ENCODE assay signal across 26 cellular contexts in genomic region chr5:120386981-120387380, GRCh38.
A peak's percentile ranks its signal among the peaks of the same experiment; 100 is the strongest.
DNase-seq lines count a peak whose midpoint lies in the region; ATAC-seq and TF ChIP-seq lines count a peak whose summit lies in the region.
"Had no signal": no experiment of that assay in that cellular context is flagged by ENCODE, and none has a peak within 500 bp of the region (broad histone marks: within the 10 kb centered on the region; RNA-seq: fewer than 3 reads in every experiment).

No MANE protein-coding gene starts in this region.

- TF ChIP-seq POLR2A in stomach (IDR thresholded peaks at IDR 0.05) = no peak

- no peaks in the 10 kb centered on the region for H3K27me3 ChIP-seq in AG04450 (ENCODE audit: control insufficient read depth, insufficient read depth, low read length)
- no peaks in the 10 kb centered on the region for H3K27me3 ChIP-seq in stomach
- H3K27me3 ChIP-seq in CD8-positive, alpha-beta T cell (ENCODE audit: insufficient read depth, low read length) = no peaks in the 10 kb centered on the region
- H3K27me3 ChIP-seq: right atrium auricular region had no signal

- H3K4me1 Mint-ChIP-seq in CD8-positive, alpha-beta T cell (ENCODE audit: low read depth) = no peaks in the 10 kb centered on the region
- peaks cover 3% of the 10 kb centered on the region for H3K4me1 Mint-ChIP-seq in activated T-cell treated with anti-CD3 and anti-CD28 coated beads, Interleukin-2, amount 50 U/mL, for 4 hours (ENCODE audit: low read depth)
- H3K4me1 Mint-ChIP-seq: CD4-positive, alpha-beta memory T cell had no signal

- peaks cover 0 to 5% (median 0%) of the 10 kb centered on the region in 4 donors for H3K4me1 ChIP-seq in stomach
- H3K4me1 ChIP-seq in CD8-positive, alpha-beta T cell (ENCODE audit: insufficient read depth, low read length) = no peaks in the 10 kb centered on the region
- H3K4me1 ChIP-seq: A549, right atrium auricular region had no signal

- H3K27me3 Mint-ChIP-seq in CD8-positive, alpha-beta T cell (ENCODE audit: low read depth) = no peaks in the 10 kb centered on the region
- no peaks in the 10 kb centered on the region for H3K27me3 Mint-ChIP-seq in activated T-cell treated with anti-CD3 and anti-CD28 coated beads, Interleukin-2, amount 50 U/mL, for 4 hours (ENCODE audit: low read depth)
- H3K27me3 Mint-ChIP-seq: CD4-positive, alpha-beta memory T cell; type B pancreatic cell had no signal

- no peaks in the 10 kb centered on the region for H3K9me3 ChIP-seq in AG04450 (ENCODE audit: control insufficient read depth, insufficient read depth, low read length)
- no peaks in the 10 kb centered on the region for H3K9me3 ChIP-seq in stomach
- H3K9me3 ChIP-seq in CD8-positive, alpha-beta T cell (ENCODE audit: low read length) = no peaks in the 10 kb centered on the region
- H3K9me3 ChIP-seq: A549, right atrium auricular region had no signal

- no peak for ATAC-seq in CD8-positive, alpha-beta T cell
- no peak for ATAC-seq in activated T-cell treated with anti-CD3 and anti-CD28 coated beads, Interleukin-2, amount 50 U/mL, for 4 hours
- ATAC-seq: A549; activated naive CD4-positive, alpha-beta T cell treated with anti-CD3 and anti-CD28 coated beads, Interleukin-2, amount 50 U/mL, for 72 hours; GM12878; HepG2; Panc1 had no signal

- no peak overlapping the region for H3K27ac Mint-ChIP-seq in CD8-positive, alpha-beta T cell
- H3K27ac Mint-ChIP-seq: activated naive CD4-positive, alpha-beta T cell treated with anti-CD3 and anti-CD28 coated beads, Interleukin-2, amount 50 U/mL, for 72 hours; CD4-positive, alpha-beta memory T cell; type B pancreatic cell had no signal

- no peak for TF ChIP-seq EP300 in stomach (IDR thresholded peaks at IDR 0.05)

- TF ChIP-seq CTCF in AG04450 (IDR thresholded peaks at IDR 0.05; ENCODE audit: low read depth, low read length) = no peak
- TF ChIP-seq CTCF in fibroblast of mammary gland (conservative IDR thresholded peaks at IDR 0.05; ENCODE audit: control insufficient read depth, insufficient read depth, low read depth, low read length) = no peak
- TF ChIP-seq CTCF in stomach (IDR thresholded peaks at IDR 0.05) = no peak
- no peak for TF ChIP-seq CTCF in CD8-positive, alpha-beta T cell (IDR thresholded peaks at IDR 0.05)

- no peaks in the 10 kb centered on the region for H3K9me3 Mint-ChIP-seq in CD8-positive, alpha-beta T cell
- no peaks in the 10 kb centered on the region for H3K9me3 Mint-ChIP-seq in activated T-cell treated with anti-CD3 and anti-CD28 coated beads, Interleukin-2, amount 50 U/mL, for 4 hours
- H3K9me3 Mint-ChIP-seq: activated T-helper 2 cell treated with anti-CD3 and anti-CD28 coated beads, Interferon-gamma antibody, Interleukin-2, Interleukin-4, amounts not matched to agents 10 μg/mL and 5 μg/mL and 100 μg/mL, durations not matched to agents 14 hours and 24 hours and 36 hours; type B pancreatic cell had no signal

- H3K4me3 ChIP-seq in AG04450 (ENCODE audit: low read depth, low read length) (no peak overlapping the region), fibroblast of mammary gland (ENCODE audit: control insufficient read depth, low read depth, low read length) (no peak overlapping the region), stomach (no peak overlapping the region)
- H3K4me3 ChIP-seq in CD8-positive, alpha-beta T cell (ENCODE audit: low read depth, low read length) = no peak overlapping the region
- H3K4me3 ChIP-seq: A549, GM12878, right atrium auricular region had no signal

- no peaks in the 10 kb centered on the region for H3K36me3 Mint-ChIP-seq in CD8-positive, alpha-beta T cell
- H3K36me3 Mint-ChIP-seq in activated T-cell treated with anti-CD3 and anti-CD28 coated beads, Interleukin-2, amount 50 U/mL, for 4 hours (ENCODE audit: insufficient read depth) = no peaks in the 10 kb centered on the region
- H3K36me3 Mint-ChIP-seq: activated naive CD4-positive, alpha-beta T cell treated with anti-CD3 and anti-CD28 coated beads, Interleukin-2, amount 50 U/mL, for 72 hours; CD4-positive, alpha-beta memory T cell; type B pancreatic cell had no signal

- POLR2A ChIA-PET in AG04450 (lab: Yijun Ruan, JAX) = no interaction called here
- POLR2A ChIA-PET in CD8-positive, alpha-beta T cell (lab: Charles Lee) = no interaction called here

- no peak overlapping the region for H3K4me3 Mint-ChIP-seq in CD8-positive, alpha-beta T cell
- no peak overlapping the region for H3K4me3 Mint-ChIP-seq in activated T-cell treated with anti-CD3 and anti-CD28 coated beads, Interleukin-2, amount 50 U/mL, for 4 hours
- H3K4me3 Mint-ChIP-seq: CD4-positive, alpha-beta memory T cell; type B pancreatic cell had no signal

- H3K27ac ChIP-seq in AG04450 (ENCODE audit: low read depth, low read length) (peak overlapping the region; percentile 62), stomach (peak overlapping the region in 4 of 5 donors; percentile 13 to 59 (median 41))
- no peak overlapping the region for H3K27ac ChIP-seq in CD8-positive, alpha-beta T cell (ENCODE audit: low read depth, low read length)
- H3K27ac ChIP-seq: A549, VCaP had no signal

- CTCF ChIA-PET in AG04450 (lab: Charles Lee) = no interaction called here
- CTCF ChIA-PET in CD8-positive, alpha-beta T cell (lab: Charles Lee) = no interaction called here

- intact Hi-C loops in stomach (cut with DNase I; ENCODE audit: low total_unique reads) = no loop called here
- intact Hi-C loops in CD8-positive, alpha-beta T cell (cut with DNase I, micrococcal nuclease) = no loop called here

- no peak for DNase-seq in AG04450 (ENCODE audit: low read depth, low spot score)
- peak; percentile 44 for DNase-seq in LHCN-M2 (ENCODE audit: low read depth)
- peak; percentile 35 for DNase-seq in fibroblast of mammary gland (ENCODE audit: low read depth)
- no peak for DNase-seq in stomach
- no peak for DNase-seq in CD8-positive, alpha-beta T cell
- no peak for DNase-seq in activated T-cell treated with anti-CD3 and anti-CD28 coated beads, Interleukin-2, amount 50 U/mL, for 4 hours
- DNase-seq in DMS79 treated with DMSO at 0.1 percent for 48 hours (lab: John Stamatoyannopoulos, UW) = no peak
- no peak for DNase-seq in foreskin melanocyte
- DNase-seq: activated CD4-positive, alpha-beta T cell treated with anti-CD3 and anti-CD28 coated beads for 48 hours; CD4-positive, alpha-beta memory T cell; Kasumi-1; NCI-H146; NCI-H748 treated with DMSO at 0.1 percent for 48 hours; posterior cingulate gyrus; SHP77 treated with DMSO at 0.1 percent for 48 hours; stimulated activated CD4-positive, alpha-beta T cell treated with anti-CD3 and anti-CD28 coated beads, Interleukin-2, amount 100 ng/mL, for 48 hours; T-helper 9 cell had no signal

- no peaks in the 10 kb centered on the region for H3K36me3 ChIP-seq in stomach
- no peaks in the 10 kb centered on the region for H3K36me3 ChIP-seq in CD8-positive, alpha-beta T cell (ENCODE audit: insufficient read depth, low read length)
- H3K36me3 ChIP-seq: right atrium auricular region had no signal

Comparison
In these comparisons a context has a peak if more than half of its experiments do, and no peak if none do; other contexts are left out.
1. DNase-seq: peak in LHCN-M2 (single experiment) and fibroblast of mammary gland (single experiment); none in AG04450 (single experiment), stomach (single experiment), CD8-positive, alpha-beta T cell (0 of 7), activated T-cell treated with anti-CD3 and anti-CD28 coated beads, Interleukin-2, amount 50 U/mL, for 4 hours (single experiment), DMS79 treated with DMSO at 0.1 percent for 48 hours (single experiment) and foreskin melanocyte (single experiment).